ENCODE assay signal across 8 cellular contexts in genomic region chr12:56189918-56190694, GRCh38. TPM values are rescaled to one million over a fixed set of nuclear protein-coding genes. Genes with fewer than 3 reads are reported as not detected.
DNase-seq lines count a peak whose midpoint lies in the region; ATAC-seq and TF ChIP-seq lines count a peak whose summit lies in the region.

No MANE protein-coding gene starts in this region.

- DNase-seq in EL (peak; percentile 90), NCI-H1417 (lab: John Stamatoyannopoulos, UW) (peak; percentile 95 to 99 (median 96)), SW480 (ENCODE audit: low spot score) (peak; percentile 86), adipocyte (ENCODE audit: low read depth) (peak; percentile 90), heart left ventricle (peak; percentile 68 to 90 (median 72)), thyroid gland (peak; percentile 86 to 88)

- H3K4me1 ChIP-seq in adipocyte (ENCODE audit: control insufficient read depth, insufficient read depth, low read length) (peaks cover 34% of the 10 kb centered on the region), heart left ventricle (peaks cover 0 to 38% (median 17%) of the 10 kb centered on the region in 12 donors), parathyroid adenoma (peaks cover 6% of the 10 kb centered on the region), thyroid gland (peaks cover 14 to 22% of the 10 kb centered on the region in 2 donors)

- H3K36me3 ChIP-seq in adipocyte (ENCODE audit: control insufficient read depth, insufficient read depth, low read length, severe bottlenecking) (peaks cover 6% of the 10 kb centered on the region), heart left ventricle (peaks cover 0 to 25% (median 18%) of the 10 kb centered on the region in 9 donors), parathyroid adenoma (ENCODE audit: control insufficient read depth, insufficient read depth, low read length) (no peaks in the 10 kb centered on the region), thyroid gland (peaks cover 2 to 7% of the 10 kb centered on the region in 2 donors)

- 1 to 2% (median 2%) methylated on average over 41 to 42 of the region's 42 CpGs for WGBS in heart left ventricle, 4 donors
- 1% methylated on average over 42 of the region's 42 CpGs for WGBS in thyroid gland, 2 donors

- H3K4me3 ChIP-seq in adipocyte (ENCODE audit: low read length): peak overlapping the region; percentile 90
- peak overlapping the region; percentile 50 to 99 (median 84) for H3K4me3 ChIP-seq in heart left ventricle
- peak overlapping the region; percentile 73 for H3K4me3 ChIP-seq in parathyroid adenoma (ENCODE audit: low read depth, low read length)
- H3K4me3 ChIP-seq in thyroid gland (replicated peaks in 1 of 3): peak overlapping the region; percentile 14 to 94 (median 77)

- H3K27me3 ChIP-seq in adipocyte (replicated peaks; ENCODE audit: control insufficient read depth, insufficient read depth, low read length): no peaks in the 10 kb centered on the region
- no peaks in the 10 kb centered on the region for H3K27me3 ChIP-seq in heart left ventricle
- H3K27me3 ChIP-seq in parathyroid adenoma (ENCODE audit: control insufficient read depth, insufficient read depth, low read length): no peaks in the 10 kb centered on the region
- no peaks in the 10 kb centered on the region for H3K27me3 ChIP-seq in thyroid gland

- peaks cover 10% of the 10 kb centered on the region for H3K79me2 ChIP-seq in parathyroid adenoma

- H3K9me3 ChIP-seq in adipocyte (ENCODE audit: control insufficient read depth, low read length) (no peaks in the 10 kb centered on the region), heart left ventricle (no peaks in the 10 kb centered on the region), parathyroid adenoma (ENCODE audit: control insufficient read depth, low read length) (no peaks in the 10 kb centered on the region), thyroid gland (no peaks in the 10 kb centered on the region)

- TF ChIP-seq CTCF in heart left ventricle (IDR thresholded peaks at IDR 0.05): peak in 1 of 12 donors; percentile 14
- no peak for TF ChIP-seq CTCF in parathyroid adenoma (IDR thresholded peaks at IDR 0.05)
- TF ChIP-seq CTCF in thyroid gland (IDR thresholded peaks at IDR 0.05): peak in 1 of 6 experiments; percentile 16

- peak overlapping the region; percentile 73 to 98 (median 91) for H3K27ac ChIP-seq in heart left ventricle
- H3K27ac ChIP-seq in parathyroid adenoma: peak overlapping the region; percentile 94
- H3K27ac ChIP-seq in thyroid gland: peak overlapping the region; percentile 84 to 99 (median 98)

- H2AFZ ChIP-seq in parathyroid adenoma: peak overlapping the region; percentile 100

- peak overlapping the region; percentile 80 for H3K4me2 ChIP-seq in parathyroid adenoma (ENCODE audit: low read length)

- ATAC-seq in HG02588 (IDR thresholded peaks at IDR 0.05; ENCODE audit: unreplicated experiment): peak; percentile 31
- peak; percentile 43 to 73 (median 60) for ATAC-seq in heart left ventricle

- intact Hi-C loops in heart left ventricle (cut with DNase I) (loop anchor here (1.0 to 10.0 kb wide), 14 partner anchors 31 to 277 kb away; partner anchors contain the start of genes ZC3H10 (in 6 of the 10), SPRYD4 (in 4 of the 10), NABP2 (in 2 of the 10) and CS (in 1 of the 10)), thyroid gland (cut with DNase I) (loop anchor here (2.0 kb wide), 1 partner anchor 69 kb away; no protein-coding TSS in a partner anchor)

- no peak for TF ChIP-seq POLR2A in heart left ventricle (IDR thresholded peaks at IDR 0.05)
- TF ChIP-seq POLR2A in thyroid gland (IDR thresholded peaks at IDR 0.05): peak in 1 of 2 donors; percentile 35

- H3K9ac ChIP-seq in adipocyte (ENCODE audit: low read length) (peak overlapping the region; percentile 91), parathyroid adenoma (peak overlapping the region; percentile 43)

RNA-seq across cellular contexts. Expression of gene SMARCC2, which starts 0.8 kb away (rescaled TPM):
- 10 to 100 TPM; 48.6 to 83.5 (median 66.2) TPM for total RNA-seq in heart left ventricle
- polyA plus RNA-seq in heart left ventricle: 10 to 100 TPM; 21.4 to 27.6 TPM
- 100 to 1,000 TPM in 1 of 4 donors, 10 to 100 TPM in 3; 76.5 to 101 (median 83.0) TPM for total RNA-seq in thyroid gland

RNA-seq across cellular contexts. Expression of gene RNF41, which starts 31.6 kb away (rescaled TPM):
- total RNA-seq in heart left ventricle: 10 to 100 TPM; 41.7 to 84.0 (median 53.3) TPM
- polyA plus RNA-seq in heart left ventricle: 10 to 100 TPM; 10.6 to 62.4 TPM
- total RNA-seq in thyroid gland: 10 to 100 TPM; 63.4 to 89.7 (median 73.4) TPM

RNA-seq across cellular contexts. Expression of gene MYL6, which starts 31.9 kb away (rescaled TPM):
- total RNA-seq in heart left ventricle (100 to 1,000 TPM; 355 to 949 (median 613) TPM), thyroid gland (1,000 to 10,000 TPM; 1,110 to 2,359 (median 1,915) TPM)
- 1,000 to 10,000 TPM in 1 of 2 donors, 100 to 1,000 TPM in 1; 745 to 1,383 TPM for polyA plus RNA-seq in heart left ventricle

RNA-seq across cellular contexts. Expression of gene NABP2, which starts 34.0 kb away (rescaled TPM):
- total RNA-seq in heart left ventricle (10 to 100 TPM; 18.0 to 27.4 (median 20.7) TPM), thyroid gland (10 to 100 TPM; 19.4 to 35.7 (median 31.4) TPM)
- polyA plus RNA-seq in heart left ventricle: 10 to 100 TPM; 14.8 to 30.1 TPM

RNA-seq across cellular contexts. Expression of gene MYL6B, which starts 37.7 kb away (rescaled TPM):
- total RNA-seq in heart left ventricle: 10 to 100 TPM; 30.1 to 55.2 (median 41.1) TPM
- polyA plus RNA-seq in heart left ventricle: 10 to 100 TPM; 27.5 to 65.9 TPM
- total RNA-seq in thyroid gland: 100 to 1,000 TPM in 1 of 4 donors, 10 to 100 TPM in 3; 33.4 to 115 (median 48.1) TPM

Comparison
In these comparisons a context has a peak if more than half of its experiments do, and no peak if none do; other contexts are left out.
1. Peak in every context shown above with its lines: DNase-seq, ATAC-seq, H3K4me3 ChIP-seq and H3K27ac ChIP-seq.